ENCODE assay signal across 17 cellular contexts in genomic region chr20:19252670-19253120, GRCh38. TPM values are rescaled to one million over a fixed set of nuclear protein-coding genes. Genes with fewer than 3 reads are reported as not detected.
DNase-seq lines count a peak whose midpoint lies in the region; ATAC-seq and TF ChIP-seq lines count a peak whose summit lies in the region.
"Had no signal": no experiment of that assay in that cellular context is flagged by ENCODE, and none has a peak within 500 bp of the region (broad histone marks: within the 10 kb centered on the region; RNA-seq: fewer than 3 reads in every experiment).

No MANE protein-coding gene starts in this region.

- POLR2A ChIA-PET in activated CD8-positive, alpha-beta T cell treated with anti-CD3 and anti-CD28 coated beads for 36 hours (lab: Charles Lee), result no interaction called here

- no peaks in the 10 kb centered on the region for H3K4me1 Mint-ChIP-seq in activated CD8-positive, alpha-beta T cell treated with anti-CD3 and anti-CD28 coated beads for 36 hours (ENCODE audit: low read depth)
- H3K4me1 Mint-ChIP-seq: memory B cell had no signal

- no peaks in the 10 kb centered on the region for H3K9me3 Mint-ChIP-seq in activated CD8-positive, alpha-beta T cell treated with anti-CD3 and anti-CD28 coated beads for 36 hours
- H3K9me3 Mint-ChIP-seq: activated naive CD4-positive, alpha-beta T cell treated with anti-CD3 and anti-CD28 coated beads, Interleukin-2, amount 50 U/mL, for 72 hours; dendritic cell treated with granulocyte-macrophage colony-stimulating factor and Interleukin-4, amounts not matched to agents 40 ng/mL and 50 ng/mL, for 4 days; memory B cell had no signal

- H3K4me1 ChIP-seq in suprapubic skin, result peaks cover 65% of the 10 kb centered on the region

- no peaks in the 10 kb centered on the region for H3K9me3 ChIP-seq in suprapubic skin
- H3K9me3 ChIP-seq: heart left ventricle had no signal

- WGBS in suprapubic skin, result 32% methylated on average over 4 of the region's 4 CpGs

- no peak for TF ChIP-seq POLR2A in suprapubic skin (IDR thresholded peaks at IDR 0.05)

- H3K4me3 ChIP-seq in HL-60 (replicated peaks; ENCODE audit: insufficient read depth, low read length) (no peak overlapping the region), suprapubic skin (no peak overlapping the region)
- H3K4me3 ChIP-seq: heart left ventricle had no signal

- H3K27me3 ChIP-seq in HL-60 (ENCODE audit: insufficient read depth, poor library complexity, severe bottlenecking) (peaks cover 5% of the 10 kb centered on the region), suprapubic skin (no peaks in the 10 kb centered on the region)
- H3K27me3 ChIP-seq: heart left ventricle had no signal

- H3K36me3 Mint-ChIP-seq in activated CD8-positive, alpha-beta T cell treated with anti-CD3 and anti-CD28 coated beads for 36 hours (ENCODE audit: low read depth), result no peaks in the 10 kb centered on the region
- H3K36me3 Mint-ChIP-seq: activated naive CD4-positive, alpha-beta T cell treated with anti-CD3 and anti-CD28 coated beads, Interleukin-2, amount 50 U/mL, for 72 hours; memory B cell had no signal

- no peak overlapping the region for H3K27ac ChIP-seq in HL-60 (replicated peaks)
- H3K27ac ChIP-seq in VCaP, result peak overlapping the region; percentile 52
- peak overlapping the region; percentile 57 for H3K27ac ChIP-seq in suprapubic skin
- H3K27ac ChIP-seq: heart left ventricle had no signal

- ATAC-seq in GM19463 (IDR thresholded peaks at IDR 0.05; ENCODE audit: unreplicated experiment) (no peak), HG03039 (IDR thresholded peaks at IDR 0.05; ENCODE audit: unreplicated experiment) (no peak)
- no peak for ATAC-seq in activated CD8-positive, alpha-beta T cell treated with anti-CD3 and anti-CD28 coated beads for 36 hours
- ATAC-seq: activated naive CD4-positive, alpha-beta T cell treated with anti-CD3 and anti-CD28 coated beads, Interleukin-2, amount 50 U/mL, for 72 hours had no signal

- H3K27me3 Mint-ChIP-seq in activated CD8-positive, alpha-beta T cell treated with anti-CD3 and anti-CD28 coated beads for 36 hours, result no peaks in the 10 kb centered on the region
- H3K27me3 Mint-ChIP-seq: dendritic cell treated with granulocyte-macrophage colony-stimulating factor and Interleukin-4, amounts not matched to agents 40 ng/mL and 50 ng/mL, for 4 days had no signal

- CTCF ChIA-PET in activated CD8-positive, alpha-beta T cell treated with anti-CD3 and anti-CD28 coated beads for 36 hours (lab: Charles Lee), result no interaction called here

- H3K36me3 ChIP-seq in suprapubic skin, result no peaks in the 10 kb centered on the region
- H3K36me3 ChIP-seq: heart left ventricle had no signal

- TF ChIP-seq EP300 in suprapubic skin (IDR thresholded peaks at IDR 0.05), result no peak

- TF ChIP-seq CTCF in HL-60 (IDR thresholded peaks at IDR 0.05; ENCODE audit: insufficient read depth, low read length), result no peak
- no peak for TF ChIP-seq CTCF in VCaP (conservative IDR thresholded peaks at IDR 0.05)
- no peak for TF ChIP-seq CTCF in suprapubic skin (IDR thresholded peaks at IDR 0.05)
- no peak for TF ChIP-seq CTCF in activated CD8-positive, alpha-beta T cell treated with anti-CD3 and anti-CD28 coated beads for 36 hours (IDR thresholded peaks at IDR 0.05)

- no peak overlapping the region for H3K27ac Mint-ChIP-seq in activated CD8-positive, alpha-beta T cell treated with anti-CD3 and anti-CD28 coated beads for 36 hours
- H3K27ac Mint-ChIP-seq: activated naive CD4-positive, alpha-beta T cell treated with anti-CD3 and anti-CD28 coated beads, Interleukin-2, amount 50 U/mL, for 72 hours; dendritic cell treated with granulocyte-macrophage colony-stimulating factor and Interleukin-4, amounts not matched to agents 40 ng/mL and 50 ng/mL, for 4 days; memory B cell had no signal

- intact Hi-C loops in activated CD8-positive, alpha-beta T cell treated with anti-CD3 and anti-CD28 coated beads for 36 hours (cut with micrococcal nuclease), result no loop called here

- DNase-seq in HL-60 (ENCODE audit: low read depth in 1 of 2, low spot score in 1 of 2) (peak; percentile 68 to 99), iris pigment epithelial cell (ENCODE audit: low read depth) (peak; percentile 81), suprapubic skin (ENCODE audit: low spot score in 2 of 2) (peak; percentile 84 to 85)
- DNase-seq in activated CD8-positive, alpha-beta T cell treated with anti-CD3 and anti-CD28 coated beads for 36 hours, result no peak
- DNase-seq: Calu3; heart left ventricle; IMR-90; NCI-H2029 treated with DMSO at 0.1 percent for 48 hours; stimulated activated CD4-positive, alpha-beta T cell treated with anti-CD3 and anti-CD28 coated beads, Interleukin-4, amount 100 ng/mL, for 24 hours; stimulated activated naive CD4-positive, alpha-beta T cell treated with Interleukin-2 at 50 U/mL for 16 hours had no signal

- no peak overlapping the region for H3K4me3 Mint-ChIP-seq in activated CD8-positive, alpha-beta T cell treated with anti-CD3 and anti-CD28 coated beads for 36 hours
- H3K4me3 Mint-ChIP-seq: dendritic cell treated with granulocyte-macrophage colony-stimulating factor and Interleukin-4, amounts not matched to agents 40 ng/mL and 50 ng/mL, for 4 days; memory B cell had no signal

RNA-seq across cellular contexts. Expression of gene SLC24A3, which starts 40.3 kb away (rescaled TPM):
- total RNA-seq in suprapubic skin, result 1 to 10 TPM; 4.2 to 6.4 (median 5.6) TPM
- not detected for total RNA-seq in activated CD8-positive, alpha-beta T cell treated with anti-CD3 and anti-CD28 coated beads for 36 hours
- total RNA-seq: activated naive CD4-positive, alpha-beta T cell treated with anti-CD3 and anti-CD28 coated beads, Interleukin-2, amount 50 U/mL, for 72 hours; Calu3; IMR-90; T-helper 2 cell treated with Interferon-gamma antibody and Interleukin-4, amounts not matched to agents 100 ng/mL and 5 ng/mL, for 36 hours had no signal

Comparison
In these comparisons a context has a peak if more than half of its experiments do, and no peak if none do; other contexts are left out.
1. RNA of gene SLC24A3, which starts 40.3 kb away (total RNA-seq): 4.2 to 6.4 TPM in suprapubic skin; not detected in activated CD8-positive, alpha-beta T cell treated with anti-CD3 and anti-CD28 coated beads for 36 hours; every median in the first group is over 4 times any median in the second.